ENCODE assay signal across 8 cellular contexts in genomic region chr1:98749152-98749756, GRCh38.
DNase-seq lines count a peak whose midpoint lies in the region; ATAC-seq and TF ChIP-seq lines count a peak whose summit lies in the region.

No MANE protein-coding gene starts in this region.

- H3K4me2 ChIP-seq in OCI-LY3 (ENCODE audit: low read length) = no peak overlapping the region

- H2AFZ ChIP-seq in OCI-LY3 (ENCODE audit: low read depth, low read length) = no peak overlapping the region

- H3K4me3 ChIP-seq in OCI-LY3 (ENCODE audit: low read length) (no peak overlapping the region), colonic mucosa (no peak overlapping the region)

- DNase-seq in Ammon's horn (ENCODE audit: low spot score) (peak; percentile 38), foreskin keratinocyte (no peak), dedifferentiated amniotic fluid mesenchymal stem cell (ENCODE audit: extremely low spot score) (no peak), amniotic stem cell (lab: John Stamatoyannopoulos, UW) (no peak), colonic mucosa (no peak)
- DNase-seq in stimulated activated CD4-positive, alpha-beta T cell treated with anti-CD3 and anti-CD28 coated beads, Interleukin-4, amount 100 ng/mL, for 24 hours = no peak

- H4K20me1 ChIP-seq in OCI-LY3 (ENCODE audit: insufficient read depth, low read length) = no peaks in the 10 kb centered on the region

- ATAC-seq in GM18861 (IDR thresholded peaks at IDR 0.05; ENCODE audit: unreplicated experiment) = peak; percentile 68
- peak; percentile 39 for ATAC-seq in foreskin keratinocyte

- H3K79me2 ChIP-seq in OCI-LY3 (ENCODE audit: low read length) = no peaks in the 10 kb centered on the region

- intact Hi-C loops in colonic mucosa (cut with DNase I) = no loop called here

- H3K9me3 ChIP-seq in OCI-LY3 (ENCODE audit: insufficient read depth, low read length) = no peaks in the 10 kb centered on the region
- no peaks in the 10 kb centered on the region for H3K9me3 ChIP-seq in colonic mucosa

- TF ChIP-seq CTCF in OCI-LY3 (IDR thresholded peaks at IDR 0.05; ENCODE audit: low read depth, low read length) (peak; percentile 44), foreskin keratinocyte (conservative IDR thresholded peaks at IDR 0.05) (peak; percentile 60), colonic mucosa (IDR thresholded peaks at IDR 0.05) (no peak)

- H3K9ac ChIP-seq in OCI-LY3 (ENCODE audit: low read length) (no peak overlapping the region), colonic mucosa (ENCODE audit: low read depth in 2 of 2, low read length in 2 of 2) (no peak overlapping the region)

- H3K27ac ChIP-seq in OCI-LY3 (ENCODE audit: low read length) (no peak overlapping the region), foreskin keratinocyte (no peak overlapping the region), colonic mucosa (no peak overlapping the region)

- H3K4me1 ChIP-seq in OCI-LY3 (ENCODE audit: low read length) = no peaks in the 10 kb centered on the region
- no peaks in the 10 kb centered on the region for H3K4me1 ChIP-seq in foreskin keratinocyte
- H3K4me1 ChIP-seq in colonic mucosa = no peaks in the 10 kb centered on the region

- no peaks in the 10 kb centered on the region for H3K36me3 ChIP-seq in OCI-LY3 (replicated peaks; ENCODE audit: low read depth, low read length)
- H3K36me3 ChIP-seq in colonic mucosa = no peaks in the 10 kb centered on the region

- H3K27me3 ChIP-seq in OCI-LY3 (ENCODE audit: low read depth, low read length) (no peaks in the 10 kb centered on the region), foreskin keratinocyte (no peaks in the 10 kb centered on the region), colonic mucosa (no peaks in the 10 kb centered on the region)
